ENCODE assay signal across 11 cellular contexts in the genomic region with DNA sequence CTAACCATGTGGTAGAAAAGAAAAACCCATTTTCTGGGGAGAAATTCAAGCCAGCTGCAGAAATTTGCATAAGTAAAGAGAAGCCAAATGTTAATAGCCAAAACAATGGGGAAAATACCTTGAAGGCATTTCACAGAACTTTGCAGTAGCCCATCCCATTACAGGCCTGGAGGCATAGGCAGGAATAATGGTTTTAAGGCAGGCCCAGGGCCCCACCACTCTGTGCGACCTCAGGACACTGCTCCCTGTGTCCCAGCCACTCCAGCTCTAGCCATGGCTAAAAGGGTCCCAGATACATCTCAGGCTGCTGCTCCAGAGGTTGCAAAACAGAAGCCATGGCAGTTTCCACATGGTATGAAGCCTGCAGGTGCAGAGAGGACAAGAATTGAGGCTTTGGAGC.
A peak's percentile ranks its signal among the peaks of the same experiment; 100 is the strongest.
DNase-seq lines count a peak whose midpoint lies in the region.
"Had no signal": no experiment of that assay in that cellular context is flagged by ENCODE, and none has a peak within 500 bp of the region (broad histone marks: within the 10 kb centered on the region; RNA-seq: fewer than 3 reads in every experiment).

No MANE protein-coding gene starts in this region.

- H3K4me3 ChIP-seq in H7 (ENCODE audit: insufficient read depth, low read depth, low read length) (no peak overlapping the region), NT2/D1 (ENCODE audit: insufficient read length, low read depth) (no peak overlapping the region), mesendoderm (ENCODE audit: low read length) (no peak overlapping the region)
- H3K4me3 ChIP-seq: K562 had no signal

- no peak overlapping the region for H2BK5ac ChIP-seq in mesendoderm (ENCODE audit: low read length)

- H3K9ac ChIP-seq in NT2/D1 (ENCODE audit: insufficient read length, low read depth), result no peak overlapping the region
- H3K9ac ChIP-seq in mesendoderm (ENCODE audit: low read length), result no peak overlapping the region

- no peak overlapping the region for H3K23ac ChIP-seq in mesendoderm (ENCODE audit: low read length)

- no peaks in the 10 kb centered on the region for H3K36me3 ChIP-seq in H7 (replicated peaks; ENCODE audit: control insufficient read depth, insufficient read depth, low read length)
- no peaks in the 10 kb centered on the region for H3K36me3 ChIP-seq in NT2/D1 (ENCODE audit: insufficient read depth, insufficient read length, low read length)
- H3K36me3 ChIP-seq in mesendoderm (ENCODE audit: control insufficient read depth, insufficient read depth, low read length), result no peaks in the 10 kb centered on the region

- H3K79me1 ChIP-seq in mesendoderm (ENCODE audit: low read length), result no peaks in the 10 kb centered on the region

- H3K27me3 ChIP-seq in H7 (ENCODE audit: control insufficient read depth, insufficient read depth, low read length), result no peaks in the 10 kb centered on the region
- no peaks in the 10 kb centered on the region for H3K27me3 ChIP-seq in NT2/D1 (ENCODE audit: insufficient read depth, insufficient read length)
- H3K27me3 ChIP-seq in mesendoderm (ENCODE audit: insufficient read depth, low read length, poor library complexity), result no peaks in the 10 kb centered on the region

- H3K4ac ChIP-seq in mesendoderm (ENCODE audit: low read depth, low read length), result no peak overlapping the region

- no peak overlapping the region for H3K27ac ChIP-seq in mesendoderm (ENCODE audit: low read depth, low read length)

- H2BK15ac ChIP-seq in mesendoderm (replicated peaks; ENCODE audit: low read depth), result no peak overlapping the region

- no peak overlapping the region for H3K56ac ChIP-seq in mesendoderm (ENCODE audit: low read length)

- H4K8ac ChIP-seq in mesendoderm (ENCODE audit: low read depth, low read length), result no peak overlapping the region

- H3K9me3 ChIP-seq in NT2/D1 (ENCODE audit: insufficient read depth, low read length), result no peaks in the 10 kb centered on the region

- no peak overlapping the region for H3K4me2 ChIP-seq in mesendoderm (ENCODE audit: low read length)

- H2AK5ac ChIP-seq in mesendoderm (ENCODE audit: low read length), result no peak overlapping the region

- DNase-seq in H7 (peak; percentile 4), NT2/D1 (ENCODE audit: low read depth, low spot score) (peak; percentile 50), iPS DF 4.7 (ENCODE audit: extremely low read depth, low spot score) (peak; percentile 14), mesendoderm (peak; percentile 14), retina (no peak), NCI-H345 (lab: John Stamatoyannopoulos, UW) (no peak), ACHN (no peak)
- DNase-seq: C1 segment of cervical spinal cord; CD4-positive, alpha-beta memory T cell; DMS79 had no signal

- H3K4me1 ChIP-seq in NT2/D1 (ENCODE audit: insufficient read depth, insufficient read length) (no peaks in the 10 kb centered on the region), mesendoderm (ENCODE audit: control insufficient read depth, low read depth, low read length) (no peaks in the 10 kb centered on the region)

- no peak overlapping the region for H4K5ac ChIP-seq in mesendoderm (ENCODE audit: low read length)

- H3K79me2 ChIP-seq in mesendoderm (ENCODE audit: control insufficient read depth, insufficient read depth, low read length), result no peaks in the 10 kb centered on the region

- in situ Hi-C loops in ACHN (cut with HindIII; ENCODE audit: low pct_ligation_motif_present, low pct_unique_long_range_greater_than_20kb, low sequenced_read_pairs), result no loop called here

- no peak overlapping the region for H2BK120ac ChIP-seq in mesendoderm (ENCODE audit: low read depth, low read length)

- H3K18ac ChIP-seq in mesendoderm (ENCODE audit: low read length), result no peak overlapping the region

- WGBS in mesendoderm (ENCODE audit: extremely low coverage, insufficient coverage, low lambda C conversion rate), result no CpG with 5 or more reads among the region's 1 CpG

Comparison
In these comparisons a context has a peak if more than half of its experiments do, and no peak if none do; other contexts are left out.
1. DNase-seq: peak in H7 (single experiment), NT2/D1 (single experiment), iPS DF 4.7 (single experiment) and mesendoderm (single experiment); none in retina (single experiment), NCI-H345 (single experiment) and ACHN (single experiment).